27 cellular contexts compared by ENCODE assay signal in genomic region chr1:176577651-176578197, GRCh38.
"Had no signal": no experiment of that assay in that cellular context is flagged by ENCODE, and none has a peak within 500 bp of the region (broad histone marks: within the 10 kb centered on the region; RNA-seq: fewer than 3 reads in every experiment).

No MANE protein-coding gene starts in this region.

- ATAC-seq: heart right ventricle; left lung; mucosa of descending colon; natural killer cell treated with Interleukin-12 subunit alpha and Interleukin-12 subunit beta and Interleukin-15 and Interleukin-18, amount 100 ng/mL, for 72 hours; stimulated activated naive B cell treated with anti-CD40 and anti-IgM and Interleukin-4, amounts not matched to agents 10 μg/mL and 1 μg/mL and 100 μg/mL, for 72 hours had no signal

- DNase-seq: activated CD4-positive, alpha-beta T cell treated with anti-CD3 and anti-CD28 coated beads for 4 hours; activated CD4-positive, alpha-beta T cell treated with anti-CD3 and anti-CD28 coated beads, Interleukin-2, amount 50 U/mL, for 4 hours; activated CD8-positive, alpha-beta memory T cell treated with anti-CD3 and anti-CD28 coated beads for 24 hours; activated effector memory CD4-positive, alpha-beta T cell treated with Interleukin-2 at 50 U/mL for 16 hours; activated naive CD4-positive, alpha-beta T cell treated with Interleukin-2 at 50 U/mL for 16 hours; adrenal gland; aorta; cortex of kidney; foreskin melanocyte; heart right ventricle; kidney glomerular epithelial cell; left lung; mucosa of descending colon; ovary; retina; stimulated activated CD4-positive, alpha-beta T cell treated with anti-CD3 and anti-CD28 coated beads, Interleukin-15, amount 100 ng/mL, for 24 hours; stimulated activated CD4-positive, alpha-beta T cell treated with anti-CD3 and anti-CD28 coated beads, Interleukin-2, amount 100 ng/mL, for 24 hours; stimulated activated naive B cell treated with anti-CD40 and anti-IgM and Interleukin-4, amounts not matched to agents 10 μg/mL and 1 μg/mL and 100 μg/mL, for 72 hours; SW 1271; T-helper 9 cell had no signal

- H3K27me3 ChIP-seq: adrenal gland, heart right ventricle, left lung, neutrophil, ovary, tibial nerve had no signal

- H3K4me3 ChIP-seq: adrenal gland, heart right ventricle, left lung, lung, mucosa of descending colon, ovary, tibial nerve had no signal

- FAIRE-seq: endothelial cell of umbilical vein, TTC549 had no signal

- H3K36me3 ChIP-seq: adrenal gland, heart right ventricle, left lung, neutrophil, ovary, tibial nerve had no signal

- H3K9me3 ChIP-seq: heart right ventricle, left lung, mucosa of descending colon, neutrophil, ovary, tibial nerve had no signal

- H3K4me1 ChIP-seq: adrenal gland, heart right ventricle, left lung had no signal

- H3K27ac ChIP-seq: adrenal gland, heart right ventricle, left lung, neutrophil, ovary, tibial nerve, VCaP had no signal
